13 cellular contexts compared by ENCODE assay signal in genomic region chr17:59152925-59153324, GRCh38. TPM values are rescaled to one million over a fixed set of nuclear protein-coding genes. Genes with fewer than 3 reads are reported as not detected.
A peak's percentile ranks its signal among the peaks of the same experiment; 100 is the strongest.
DNase-seq lines count a peak whose midpoint lies in the region; ATAC-seq, FAIRE-seq and TF ChIP-seq lines count a peak whose summit lies in the region.
"Had no signal": no experiment of that assay in that cellular context is flagged by ENCODE, and none has a peak within 500 bp of the region (broad histone marks: within the 10 kb centered on the region; RNA-seq: fewer than 3 reads in every experiment).

No MANE protein-coding gene starts in this region.

- H3K36me3 Mint-ChIP-seq in neural progenitor cell: peaks cover 10% of the 10 kb centered on the region

- peaks cover 15% of the 10 kb centered on the region for H3F3A ChIP-seq in neural progenitor cell (ENCODE audit: low read depth)

- no peak overlapping the region for H2BK120ac ChIP-seq in IMR-90 (ENCODE audit: low read depth, low read length)

- peaks cover 9% of the 10 kb centered on the region for H3K9me1 ChIP-seq in IMR-90 (ENCODE audit: insufficient read depth, low read length)

- no peak overlapping the region for H2BK15ac ChIP-seq in IMR-90 (ENCODE audit: low read depth, low read length)

- SMC1A ChIA-PET in GM12878 (lab: Charles Lee; ENCODE audit: uncharacterized antibody, unreplicated experiment): interaction anchor here (1.2 to 1.6 kb wide), 4 partner anchors 16 to 634 kb away, joined by 3 to 4 read pairs (median 3); partner anchors contain the start of gene TRIM37

- in situ Hi-C loops in IMR-90 (cut with MboI; ENCODE audit: low sequenced_read_pairs) (no loop called here), GM12878 (cut with MboI) (no loop called here)

- FAIRE-seq in GM12878 (lab: Jason Lieb, UNC): no peak

- H2AK5ac ChIP-seq in IMR-90 (ENCODE audit: low read depth, low read length): no peak overlapping the region

- no peak overlapping the region for H3K4me3 Mint-ChIP-seq in neural progenitor cell

- H3K4me1 Mint-ChIP-seq in neural progenitor cell: peaks cover 27% of the 10 kb centered on the region

- POLR2A ChIA-PET in IMR-90 (lab: Charles Lee; ENCODE audit: unreplicated experiment) (interaction anchor here (0.6 kb wide), 1 partner anchor 527 kb away, joined by 4 read pairs; no protein-coding TSS in a partner anchor), GM12878 (lab: Charles Lee) (interaction anchor here (0.6 to 1.9 kb wide), 2 partner anchors 9 to 14 kb away, joined by 3 to 9 read pairs; no protein-coding TSS in a partner anchor)

- no peak overlapping the region for H2AFZ ChIP-seq in IMR-90 (replicated peaks; ENCODE audit: low read length, poor library complexity)
- H2AFZ ChIP-seq in GM12878 (ENCODE audit: control insufficient read depth, low read depth, low read length): no peak overlapping the region
- H2AFZ ChIP-seq in neural progenitor cell (replicated peaks): no peak overlapping the region

- H3K9me3 ChIP-seq in IMR-90 (ENCODE audit: control insufficient read depth, insufficient read depth, low read length): no peaks in the 10 kb centered on the region
- H3K9me3 ChIP-seq in GM12878 (replicated peaks; ENCODE audit: control insufficient read depth, insufficient read depth, low read length): no peaks in the 10 kb centered on the region
- no peaks in the 10 kb centered on the region for H3K9me3 ChIP-seq in neural progenitor cell (ENCODE audit: low read depth)
- H3K9me3 ChIP-seq: prostate gland, transverse colon had no signal

- no peak overlapping the region; the same call in 1 of the 2 replicates for H3K9ac ChIP-seq in IMR-90 (ENCODE audit: low read depth, low read length)
- H3K9ac ChIP-seq in GM12878 (ENCODE audit: control insufficient read depth, insufficient read depth, low read length): peak overlapping the region; percentile 96
- peak overlapping the region; percentile 85 for H3K9ac ChIP-seq in neural progenitor cell

- no peak overlapping the region for H3K56ac ChIP-seq in IMR-90 (ENCODE audit: extremely low read depth, insufficient read depth, low read length)

- RAD21 ChIA-PET in GM12878 (lab: Charles Lee; ENCODE audit: unreplicated experiment): no interaction called here

- no peaks in the 10 kb centered on the region for H3K27me3 Mint-ChIP-seq in neural progenitor cell (ENCODE audit: insufficient read depth, low read depth)

- H3K4me1 ChIP-seq in IMR-90 (ENCODE audit: control insufficient read depth, insufficient read depth, low read length) (peaks cover 3% of the 10 kb centered on the region), GM12878 (ENCODE audit: control insufficient read depth, insufficient read depth, low read length) (peaks cover 11% of the 10 kb centered on the region), neural progenitor cell (peaks cover 40% of the 10 kb centered on the region)
- H3K4me1 ChIP-seq: prostate gland had no signal

- TF ChIP-seq CTCF in IMR-90 (conservative IDR thresholded peaks at IDR 0.05; ENCODE audit: low read depth, low read length) (no peak), GM12878 (IDR thresholded peaks at IDR 0.05 in 2 of 3, conservative IDR thresholded peaks at IDR 0.05 in 1 of 3; ENCODE audit: control insufficient read depth in 2 of 3, extremely low read depth in 1 of 3, insufficient read depth in 1 of 3, low read depth in 3 of 3, low read length in 3 of 3) (no peak), neural progenitor cell (IDR thresholded peaks at IDR 0.05) (no peak)

- TF ChIP-seq POLR2A in IMR-90 (IDR thresholded peaks at IDR 0.05; ENCODE audit: low read depth, low read length) (no peak), GM12878 (IDR thresholded peaks at IDR 0.05; ENCODE audit: low read depth, low read length) (no peak)

- H3K27ac ChIP-seq in IMR-90 (ENCODE audit: insufficient read depth, low read length) (no peak overlapping the region), GM12878 (ENCODE audit: control insufficient read depth, insufficient read depth) (peak overlapping the region; percentile 92; the same call in 1 of the 2 replicates), neural progenitor cell (peak overlapping the region; percentile 98)

- H3K4ac ChIP-seq in IMR-90 (ENCODE audit: low read depth, low read length): no peak overlapping the region

- no peak for ATAC-seq in IMR-90 (ENCODE audit: low read depth)
- no peak for ATAC-seq in GM12878
- no peak for ATAC-seq in GM19463 (IDR thresholded peaks at IDR 0.05; ENCODE audit: unreplicated experiment)

- WGBS in IMR-90 (ENCODE audit: extremely low coverage in 2 of 2, insufficient read length in 1 of 2), 2 experiments: no CpG with 5 or more reads among the region's 1 CpG
- 0% methylated on average over 1 of the region's 1 CpG for WGBS in GM12878 (ENCODE audit: insufficient coverage, insufficient replicate concordance, low lambda C conversion rate, missing lambda C conversion rate)

- H3K27me3 ChIP-seq in IMR-90 (ENCODE audit: control insufficient read depth, insufficient read depth, low read length) (no peaks in the 10 kb centered on the region), GM12878 (replicated peaks in 1 of 2; ENCODE audit: control insufficient read depth in 2 of 2, insufficient read depth in 2 of 2, low read length in 1 of 2) (no peaks in the 10 kb centered on the region), neural progenitor cell (no peaks in the 10 kb centered on the region)
- H3K27me3 ChIP-seq: transverse colon had no signal

- H3K27ac Mint-ChIP-seq in neural progenitor cell: no peak overlapping the region

- H2BK5ac ChIP-seq in IMR-90 (ENCODE audit: low read depth, low read length, poor library complexity, severe bottlenecking): peak overlapping the region; percentile 37

- no peaks in the 10 kb centered on the region for H3K9me3 Mint-ChIP-seq in neural progenitor cell

- H3K4me3 ChIP-seq in IMR-90 (ENCODE audit: insufficient read depth, low read depth, low read length) (no peak overlapping the region), GM12878 (peak overlapping the region; percentile 88), neural progenitor cell (peak overlapping the region; percentile 63)

- no peak overlapping the region for H3K14ac ChIP-seq in IMR-90 (replicated peaks; ENCODE audit: low read depth, low read length)

- no peak overlapping the region for H3K23ac ChIP-seq in IMR-90 (ENCODE audit: low read depth, low read length)

- no TSS peak for BruUV-seq in IMR-90 (replicated peaks; lab: Mats Ljungman, UMichigan)
- BruUV-seq in GM12878 (replicated peaks; lab: Mats Ljungman, UMichigan): no TSS peak

- TF ChIP-seq RAD21 in IMR-90 (IDR thresholded peaks at IDR 0.05; ENCODE audit: low read length) (no peak), GM12878 (IDR thresholded peaks at IDR 0.05; ENCODE audit: insufficient read depth, low read depth, low read length) (no peak)

- H4K8ac ChIP-seq in IMR-90 (ENCODE audit: low read depth in 2 of 2, low read length in 2 of 2): no peak overlapping the region; a peak in 1 of 4 replicates

- peaks cover 1% of the 10 kb centered on the region; the same call in 1 of the 2 replicates for H3K36me3 ChIP-seq in IMR-90 (ENCODE audit: control insufficient read depth, insufficient read depth, low read length)
- no peaks in the 10 kb centered on the region for H3K36me3 ChIP-seq in GM12878 (ENCODE audit: control insufficient read depth in 2 of 2, insufficient read depth in 2 of 2, low read length in 1 of 2)
- no peaks in the 10 kb centered on the region for H3K36me3 ChIP-seq in neural progenitor cell
- H3K36me3 ChIP-seq: prostate gland, transverse colon had no signal

- intact Hi-C loops in IMR-90 (cut with micrococcal nuclease) (loop anchor here (10.0 kb wide), 1 partner anchor 518 kb away; no protein-coding TSS in a partner anchor), GM12878 (cut with micrococcal nuclease; ENCODE audit: unreplicated experiment) (no loop called here)

- dilution Hi-C loops in IMR-90 (cut with HindIII; ENCODE audit: low sequenced_read_pairs, unreplicated experiment): no loop called here

- peaks cover 13% of the 10 kb centered on the region for H4K20me1 ChIP-seq in IMR-90 (ENCODE audit: insufficient read depth, low read length)
- H4K20me1 ChIP-seq in GM12878 (ENCODE audit: control insufficient read depth, insufficient read depth): no peaks in the 10 kb centered on the region
- peaks cover 40% of the 10 kb centered on the region for H4K20me1 ChIP-seq in neural progenitor cell (ENCODE audit: low read depth)

- no peak overlapping the region for H4K5ac ChIP-seq in IMR-90 (ENCODE audit: low read depth, low read length)

- no peak for TF ChIP-seq EP300 in GM12878 (IDR thresholded peaks at IDR 0.05; ENCODE audit: borderline replicate concordance in 1 of 2, control insufficient read depth in 1 of 2, low read depth in 2 of 2, low read length in 2 of 2)

- no peak overlapping the region for H2AK9ac ChIP-seq in IMR-90 (replicated peaks; ENCODE audit: low read depth, low read length, poor library complexity)

- CTCF ChIA-PET in IMR-90 (lab: Yijun Ruan, JAX): interaction anchor here (0.7 kb wide), 1 partner anchor 383 kb away, joined by 3 read pairs; no protein-coding TSS in a partner anchor
- CTCF ChIA-PET in GM12878 (lab: Yijun Ruan, JAX): no interaction called here

- no peak overlapping the region for H4K91ac ChIP-seq in IMR-90 (ENCODE audit: insufficient read depth, low read depth, low read length)

- H3K79me1 ChIP-seq in IMR-90 (ENCODE audit: low read depth in 1 of 2, low read length in 2 of 2): peaks cover 0 to 38% of the 10 kb centered on the region in 2 experiments; a peak in 3 of 4 replicates

- no peak overlapping the region for H3K18ac ChIP-seq in IMR-90 (ENCODE audit: low read depth, low read length)

- H3K4me2 ChIP-seq in IMR-90 (ENCODE audit: low read depth, low read length) (peak overlapping the region; percentile 39; the same call in 1 of the 2 replicates), GM12878 (ENCODE audit: control insufficient read depth, insufficient read depth) (peak overlapping the region; percentile 74), neural progenitor cell (peak overlapping the region; percentile 98)

- DNase-seq in NCI-H2171 treated with DMSO at 0.1 percent for 48 hours (lab: John Stamatoyannopoulos, UW) (peak; percentile 34), NCI-H2171 (lab: John Stamatoyannopoulos, UW) (no peak), IMR-90 (no peak), GM12878 (ENCODE audit: low read depth, low spot score) (no peak), neural progenitor cell (ENCODE audit: low spot score) (no peak), NCI-H510A treated with DMSO at 0.1 percent for 48 hours (lab: John Stamatoyannopoulos, UW) (no peak), HUDEP-2 (lab: John Stamatoyannopoulos, UW; ENCODE audit: unreplicated experiment in 76 of 76) (no peak)
- DNase-seq: 8988T, activated T-cell treated with anti-CD3 and anti-CD28 coated beads for 4 hours, Kasumi-1, transverse colon had no signal

- H3K79me2 ChIP-seq in GM12878 (ENCODE audit: control insufficient read depth, insufficient read depth, low read length) (peaks cover 91% of the 10 kb centered on the region), neural progenitor cell (ENCODE audit: low read depth) (peaks cover 92% of the 10 kb centered on the region)

- H2BK20ac ChIP-seq in IMR-90 (ENCODE audit: low read depth, low read length): no peak overlapping the region

RNA-seq across cellular contexts. Expression of gene SKA2, which starts 2.1 kb away (rescaled TPM):
- total RNA-seq in IMR-90 (2012; rRNA removed): 38.7 and 78.6 TPM in 2 replicates
- polyA plus RNA-seq in IMR-90 (2012; rRNA removed): 21.3 and 30.4 TPM in 2 replicates
- 5.0 and 6.5 TPM in 2 replicates for polyA plus RNA-seq in IMR-90 (2012; cell fraction: cytosol; rRNA removed)
- 0.46 and 4.2 TPM in 2 replicates for polyA plus RNA-seq in IMR-90 (2012; cell fraction: nucleus; rRNA removed; ENCODE audit: low replicate concordance)
- total RNA-seq in GM12878 (2013; cell fraction: nucleolus; rRNA removed): 9.8 and 11.1 TPM in 2 replicates
- total RNA-seq in GM12878 (2014; rRNA removed): 57.8 and 59.5 TPM in 2 replicates
- total RNA-seq in GM12878 (2014; rRNA removed; fragmentation: Illumina TruSeq; extraction: Trizol): 123 and 131 TPM in 2 replicates
- 65.9 and 66.8 TPM in 2 replicates for total RNA-seq in GM12878 (2021)
- 63.5 TPM for polyA plus RNA-seq in GM12878 (2011; ENCODE audit: low read depth)
- 40.3 and 72.1 TPM in 2 replicates for polyA plus RNA-seq in GM12878 (2011; rRNA removed)
- polyA plus RNA-seq in GM12878 (2011; cell fraction: cytosol; rRNA removed): 14.0 and 17.8 TPM in 2 replicates
- polyA plus RNA-seq in GM12878 (2011; cell fraction: nucleus; rRNA removed): 8.0 and 8.6 TPM in 2 replicates
- 56.2 and 87.0 TPM in 2 replicates for polyA plus RNA-seq in GM12878 (2012)
- polyA plus RNA-seq in GM12878 (2014; fragmentation: Illumina TruSeq; extraction: Trizol): 137 and 168 TPM in 2 replicates
- polyA plus RNA-seq in GM12878 (2014; fragmentation: Nextera tagmentation; extraction: Ambion mirVana): 100 to 1,000 TPM; 110 to 114 TPM
- 71.4 and 82.5 TPM in 2 replicates for polyA plus RNA-seq in GM12878 (2014; rRNA removed)
- 100 to 1,000 TPM; 124 to 133 TPM for polyA plus RNA-seq in GM12878 (2016; fragmentation: Nextera tagmentation; extraction: Ambion mirVana)
- polyA minus RNA-seq in GM12878 (2011; rRNA and poly(A)+ RNA removed): 14.1 and 15.5 TPM in 2 replicates
- 9.5 and 12.6 TPM in 2 replicates for polyA minus RNA-seq in GM12878 (2011; cell fraction: cytosol; rRNA and poly(A)+ RNA removed)
- polyA minus RNA-seq in GM12878 (2011; cell fraction: nucleus; rRNA and poly(A)+ RNA removed): 6.2 and 18.9 TPM in 2 replicates
- total RNA-seq in neural progenitor cell (ENCODE audit: low replicate concordance): 166 and 352 TPM in 2 replicates

RNA-seq across cellular contexts. Expression of gene PRR11, which starts 2.6 kb away (rescaled TPM):
- 8.6 and 19.7 TPM in 2 replicates for total RNA-seq in IMR-90 (2012; rRNA removed)
- 24.0 and 25.6 TPM in 2 replicates for polyA plus RNA-seq in IMR-90 (2012; rRNA removed)
- polyA plus RNA-seq in IMR-90 (2012; cell fraction: cytosol; rRNA removed): 5.9 and 16.1 TPM in 2 replicates
- 1.4 and 4.2 TPM in 2 replicates for polyA plus RNA-seq in IMR-90 (2012; cell fraction: nucleus; rRNA removed; ENCODE audit: low replicate concordance)
- 9.7 and 11.0 TPM in 2 replicates for total RNA-seq in GM12878 (2013; cell fraction: nucleolus; rRNA removed)
- total RNA-seq in GM12878 (2014; rRNA removed): 20.8 and 21.2 TPM in 2 replicates
- total RNA-seq in GM12878 (2014; rRNA removed; fragmentation: Illumina TruSeq; extraction: Trizol): 73.9 and 74.4 TPM in 2 replicates
- 51.3 and 54.0 TPM in 2 replicates for total RNA-seq in GM12878 (2021)
- 18.2 TPM for polyA plus RNA-seq in GM12878 (2011; ENCODE audit: low read depth)
- 78.3 and 95.1 TPM in 2 replicates for polyA plus RNA-seq in GM12878 (2011; rRNA removed)
- 60.4 and 69.0 TPM in 2 replicates for polyA plus RNA-seq in GM12878 (2011; cell fraction: cytosol; rRNA removed)
- polyA plus RNA-seq in GM12878 (2011; cell fraction: nucleus; rRNA removed): 7.3 and 15.0 TPM in 2 replicates
- polyA plus RNA-seq in GM12878 (2012): 35.8 and 40.1 TPM in 2 replicates
- 97.0 and 99.8 TPM in 2 replicates for polyA plus RNA-seq in GM12878 (2014; fragmentation: Illumina TruSeq; extraction: Trizol)
- 10 to 100 TPM; 32.6 to 49.8 TPM for polyA plus RNA-seq in GM12878 (2014; fragmentation: Nextera tagmentation; extraction: Ambion mirVana)
- polyA plus RNA-seq in GM12878 (2014; rRNA removed): 46.8 and 49.7 TPM in 2 replicates
- polyA plus RNA-seq in GM12878 (2016; fragmentation: Nextera tagmentation; extraction: Ambion mirVana): 10 to 100 TPM; 39.8 to 46.2 TPM
- polyA minus RNA-seq in GM12878 (2011; rRNA and poly(A)+ RNA removed): 95.1 and 98.6 TPM in 2 replicates
- polyA minus RNA-seq in GM12878 (2011; cell fraction: cytosol; rRNA and poly(A)+ RNA removed): 39.4 and 48.4 TPM in 2 replicates
- 5.8 and 8.9 TPM in 2 replicates for polyA minus RNA-seq in GM12878 (2011; cell fraction: nucleus; rRNA and poly(A)+ RNA removed)
- 44.3 and 51.9 TPM in 2 replicates for total RNA-seq in neural progenitor cell (ENCODE audit: low replicate concordance)

RNA-seq across cellular contexts. Expression of gene TRIM37, which starts 46.2 kb away (rescaled TPM):
- total RNA-seq in IMR-90 (2012; rRNA removed) (24.9 and 33.1 TPM in 2 replicates), GM12878 (2014; rRNA removed) (17.7 and 19.7 TPM in 2 replicates), GM12878 (2014; rRNA removed; fragmentation: Illumina TruSeq; extraction: Trizol) (19.4 and 19.7 TPM in 2 replicates), GM12878 (2021) (17.9 and 20.6 TPM in 2 replicates), neural progenitor cell (ENCODE audit: low replicate concordance) (68.4 and 86.4 TPM in 2 replicates)
- polyA plus RNA-seq in IMR-90 (2012; rRNA removed) (9.4 and 12.1 TPM in 2 replicates), GM12878 (2011; rRNA removed) (18.6 and 24.4 TPM in 2 replicates), GM12878 (2014; fragmentation: Illumina TruSeq; extraction: Trizol) (16.4 and 21.2 TPM in 2 replicates), GM12878 (2014; fragmentation: Nextera tagmentation; extraction: Ambion mirVana) (1 to 10 TPM; 4.8 to 6.7 TPM), GM12878 (2014; rRNA removed) (11.7 and 13.3 TPM in 2 replicates), GM12878 (2016; fragmentation: Nextera tagmentation; extraction: Ambion mirVana) (10 to 100 TPM; 18.6 to 19.6 TPM)
- 3.0 and 5.6 TPM in 2 replicates for polyA plus RNA-seq in IMR-90 (2012; cell fraction: cytosol; rRNA removed)
- polyA plus RNA-seq in IMR-90 (2012; cell fraction: nucleus; rRNA removed; ENCODE audit: low replicate concordance): 3.1 and 12.9 TPM in 2 replicates
- total RNA-seq in GM12878 (2013; cell fraction: nucleolus; rRNA removed): 38.9 and 39.3 TPM in 2 replicates
- polyA plus RNA-seq in GM12878 (2011; ENCODE audit: low read depth): 8.1 TPM
- 8.0 and 8.8 TPM in 2 replicates for polyA plus RNA-seq in GM12878 (2011; cell fraction: cytosol; rRNA removed)
- polyA plus RNA-seq in GM12878 (2011; cell fraction: nucleus; rRNA removed): 15.6 and 48.8 TPM in 2 replicates
- 6.8 and 7.0 TPM in 2 replicates for polyA plus RNA-seq in GM12878 (2012)
- polyA minus RNA-seq in GM12878 (2011; rRNA and poly(A)+ RNA removed): 23.4 and 46.4 TPM in 2 replicates
- polyA minus RNA-seq in GM12878 (2011; cell fraction: cytosol; rRNA and poly(A)+ RNA removed): 6.5 and 14.7 TPM in 2 replicates
- 33.1 and 38.7 TPM in 2 replicates for polyA minus RNA-seq in GM12878 (2011; cell fraction: nucleus; rRNA and poly(A)+ RNA removed)

RNA-seq across cellular contexts. Expression of gene SMG8, which starts 56.9 kb away (rescaled TPM):
- 17.5 and 21.7 TPM in 2 replicates for total RNA-seq in IMR-90 (2012; rRNA removed)
- polyA plus RNA-seq in IMR-90 (2012; rRNA removed): 8.4 and 10.2 TPM in 2 replicates
- 4.5 and 6.1 TPM in 2 replicates for polyA plus RNA-seq in IMR-90 (2012; cell fraction: cytosol; rRNA removed)
- 2.0 and 4.9 TPM in 2 replicates for polyA plus RNA-seq in IMR-90 (2012; cell fraction: nucleus; rRNA removed; ENCODE audit: low replicate concordance)
- total RNA-seq in GM12878 (2013; cell fraction: nucleolus; rRNA removed): 26.1 and 28.2 TPM in 2 replicates
- total RNA-seq in GM12878 (2014; rRNA removed): 17.5 and 20.0 TPM in 2 replicates
- total RNA-seq in GM12878 (2014; rRNA removed; fragmentation: Illumina TruSeq; extraction: Trizol): 17.3 and 17.7 TPM in 2 replicates
- 13.6 and 14.6 TPM in 2 replicates for total RNA-seq in GM12878 (2021)
- 7.7 TPM for polyA plus RNA-seq in GM12878 (2011; ENCODE audit: low read depth)
- 15.6 and 16.9 TPM in 2 replicates for polyA plus RNA-seq in GM12878 (2011; rRNA removed)
- polyA plus RNA-seq in GM12878 (2011; cell fraction: cytosol; rRNA removed): 12.3 and 12.9 TPM in 2 replicates
- polyA plus RNA-seq in GM12878 (2011; cell fraction: nucleus; rRNA removed): 10.8 and 11.1 TPM in 2 replicates
- 8.3 and 10.5 TPM in 2 replicates for polyA plus RNA-seq in GM12878 (2012)
- 15.6 and 18.9 TPM in 2 replicates for polyA plus RNA-seq in GM12878 (2014; fragmentation: Illumina TruSeq; extraction: Trizol)
- 1 to 10 TPM; 2.8 to 3.8 TPM for polyA plus RNA-seq in GM12878 (2014; fragmentation: Nextera tagmentation; extraction: Ambion mirVana)
- 10.3 and 11.1 TPM in 2 replicates for polyA plus RNA-seq in GM12878 (2014; rRNA removed)
- polyA plus RNA-seq in GM12878 (2016; fragmentation: Nextera tagmentation; extraction: Ambion mirVana): 10 to 100 TPM; 15.8 to 16.8 TPM
- polyA minus RNA-seq in GM12878 (2011; rRNA and poly(A)+ RNA removed): 18.4 and 24.5 TPM in 2 replicates
- 5.6 and 6.1 TPM in 2 replicates for polyA minus RNA-seq in GM12878 (2011; cell fraction: cytosol; rRNA and poly(A)+ RNA removed)
- polyA minus RNA-seq in GM12878 (2011; cell fraction: nucleus; rRNA and poly(A)+ RNA removed): 17.4 and 19.6 TPM in 2 replicates
- total RNA-seq in neural progenitor cell (ENCODE audit: low replicate concordance): 20.8 and 24.0 TPM in 2 replicates

Comparison
In these comparisons a context has a peak if more than half of its experiments do, and no peak if none do; other contexts are left out.
1. H3K4me2 ChIP-seq: peak in every context shown above with its lines; median percentile 98 in neural progenitor cell; 74 in GM12878; 39 in IMR-90.